18 cellular contexts compared by ENCODE assay signal in the genomic region with DNA sequence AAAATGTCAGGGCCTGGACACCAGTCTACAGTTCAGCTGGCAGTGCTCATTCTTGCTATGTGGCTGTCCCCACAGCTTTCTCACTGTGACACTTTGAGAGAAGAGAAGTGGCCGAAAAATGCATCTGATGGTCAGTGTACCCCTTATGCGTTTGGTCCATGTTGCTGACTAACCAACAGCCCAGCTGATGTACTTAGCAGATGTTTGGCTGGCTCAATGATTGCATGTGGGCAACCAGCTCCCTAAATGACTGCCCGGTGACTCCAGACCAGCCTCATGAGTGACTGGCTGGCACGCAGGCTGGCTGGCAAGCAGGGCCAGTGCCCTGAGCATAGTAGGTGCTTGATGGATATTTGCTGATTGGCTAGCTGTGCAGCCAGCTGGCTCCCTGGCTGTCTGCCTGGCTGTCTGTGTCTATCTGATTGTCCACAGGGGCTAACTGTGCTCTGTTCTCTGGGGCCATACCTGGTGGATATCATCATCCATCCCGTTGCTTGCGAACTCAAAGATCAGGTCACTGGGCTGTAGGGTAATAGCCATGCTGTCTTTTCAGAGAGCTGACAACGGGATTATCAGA. TPM values are rescaled to one million over a fixed set of nuclear protein-coding genes. Genes with fewer than 3 reads are reported as not detected.
DNase-seq lines count a peak whose midpoint lies in the region; ATAC-seq and TF ChIP-seq lines count a peak whose summit lies in the region.
"Had no signal": no experiment of that assay in that cellular context is flagged by ENCODE, and none has a peak within 500 bp of the region (broad histone marks: within the 10 kb centered on the region; RNA-seq: fewer than 3 reads in every experiment).

No MANE protein-coding gene starts in this region.

- peaks cover 0 to 29% (median 0%) of the 10 kb centered on the region in 11 experiments; a peak in 8 of 22 replicates for H3K36me3 ChIP-seq in BLaER1 treated with 17β-estradiol and CSF1 and Interleukin-3, amounts not matched to agents 10 nM and 100 nM
- H3K36me3 ChIP-seq in DND-41 (ENCODE audit: insufficient read depth, low read length) = no peaks in the 10 kb centered on the region; the same call in 1 of the 2 replicates
- H3K36me3 ChIP-seq: esophagus muscularis mucosa, right lobe of liver, thoracic aorta had no signal

- peak overlapping the region; percentile 83 for H3K27ac Mint-ChIP-seq in T-helper 17 cell
- peak overlapping the region; percentile 49 to 96 (median 91) for H3K27ac Mint-ChIP-seq in naive thymus-derived CD8-positive, alpha-beta T cell

- no peaks in the 10 kb centered on the region for H3K27me3 Mint-ChIP-seq in T-helper 17 cell
- H3K27me3 Mint-ChIP-seq in naive thymus-derived CD8-positive, alpha-beta T cell = no peaks in the 10 kb centered on the region

- no peaks in the 10 kb centered on the region for H3K9me3 Mint-ChIP-seq in naive thymus-derived CD8-positive, alpha-beta T cell

- TF ChIP-seq CTCF in DND-41 (IDR thresholded peaks at IDR 0.05; ENCODE audit: borderline replicate concordance, extremely low read depth, low read length, poor library complexity, severe bottlenecking) = no peak

- peaks cover 31% of the 10 kb centered on the region for H3K4me1 Mint-ChIP-seq in T-helper 17 cell
- H3K4me1 Mint-ChIP-seq in naive thymus-derived CD8-positive, alpha-beta T cell = peaks cover 12 to 59% (median 42%) of the 10 kb centered on the region in 4 donors

- no peak overlapping the region for H2AFZ ChIP-seq in DND-41 (ENCODE audit: low read depth, low read length)

- H3K4me3 Mint-ChIP-seq in T-helper 17 cell = no peak overlapping the region
- peak overlapping the region in 3 of 10 donors; percentile 68 to 86 (median 82) for H3K4me3 Mint-ChIP-seq in naive thymus-derived CD8-positive, alpha-beta T cell

- DNase-seq in DND-41 = no peak
- no peak for DNase-seq in T-helper 17 cell
- DNase-seq in naive thymus-derived CD8-positive, alpha-beta T cell = no peak
- DNase-seq in SK-N-DZ (ENCODE audit: low spot score) = no peak
- DNase-seq in inferior parietal cortex (ENCODE audit: extremely low spot score) = no peak
- DNase-seq: activated CD4-positive, alpha-beta T cell treated with anti-CD3 and anti-CD28 coated beads for 1 hour; NCI-H1048; NCI-H774; right lobe of liver; stimulated activated CD4-positive, alpha-beta T cell treated with anti-CD3 and anti-CD28 coated beads, Interleukin-2, amount 100 ng/mL, for 48 hours had no signal

- H3K79me2 ChIP-seq in DND-41 (ENCODE audit: insufficient read depth, low read length) = peaks cover 13% of the 10 kb centered on the region

- H3K4me2 ChIP-seq in BLaER1 treated with 17β-estradiol and CSF1 and Interleukin-3, amounts not matched to agents 10 nM and 100 nM = peak overlapping the region; percentile 80 to 95 (median 89); a peak in 18 of 22 replicates
- no peak overlapping the region for H3K4me2 ChIP-seq in DND-41 (ENCODE audit: insufficient read depth, low read length)

- no peak overlapping the region; a peak in 1 of 20 replicates for H3K4me3 ChIP-seq in BLaER1 treated with 17β-estradiol and CSF1 and Interleukin-3, amounts not matched to agents 10 nM and 100 nM
- H3K4me3 ChIP-seq in DND-41 (ENCODE audit: low read depth in 1 of 2, low read length in 2 of 2) = no peak overlapping the region
- H3K4me3 ChIP-seq: coronary artery, esophagus muscularis mucosa, right lobe of liver, thoracic aorta had no signal

- H3K4me1 ChIP-seq in BLaER1 treated with 17β-estradiol and CSF1 and Interleukin-3, amounts not matched to agents 10 nM and 100 nM = peaks cover 49 to 63% (median 58%) of the 10 kb centered on the region in 10 experiments
- H3K4me1 ChIP-seq in DND-41 (ENCODE audit: insufficient read depth, low read length) = peaks cover 33% of the 10 kb centered on the region
- H3K4me1 ChIP-seq: right lobe of liver had no signal

- no peak for ATAC-seq in DND-41 (ENCODE audit: insufficient read depth, low read depth)
- ATAC-seq in T-helper 17 cell = no peak
- ATAC-seq in naive thymus-derived CD8-positive, alpha-beta T cell = no peak
- ATAC-seq in GM19455 (IDR thresholded peaks at IDR 0.05; ENCODE audit: unreplicated experiment) = no peak
- ATAC-seq in HG02642 (IDR thresholded peaks at IDR 0.05; ENCODE audit: poor library complexity, unreplicated experiment) = no peak
- ATAC-seq: HepG2, right lobe of liver had no signal

- H3K9ac ChIP-seq in BLaER1 treated with 17β-estradiol and CSF1 and Interleukin-3, amounts not matched to agents 10 nM and 100 nM = peak overlapping the region in 6 of 11 experiments; percentile 49 to 75 (median 72); a peak in 6 of 22 replicates
- no peak overlapping the region for H3K9ac ChIP-seq in DND-41 (ENCODE audit: low read depth, low read length)

- peaks cover 36 to 87% (median 54%) of the 10 kb centered on the region in 11 experiments; a peak in 20 of 22 replicates for H4K20me1 ChIP-seq in BLaER1 treated with 17β-estradiol and CSF1 and Interleukin-3, amounts not matched to agents 10 nM and 100 nM
- no peaks in the 10 kb centered on the region for H4K20me1 ChIP-seq in DND-41 (ENCODE audit: insufficient read depth, low read length)

- H3K27me3 ChIP-seq in BLaER1 treated with 17β-estradiol and CSF1 and Interleukin-3, amounts not matched to agents 10 nM and 100 nM = peaks cover 74 to 98% (median 86%) of the 10 kb centered on the region in 11 experiments
- no peaks in the 10 kb centered on the region for H3K27me3 ChIP-seq in DND-41 (ENCODE audit: insufficient read depth, low read length, poor library complexity)
- H3K27me3 ChIP-seq: esophagus muscularis mucosa, right lobe of liver had no signal

- no peaks in the 10 kb centered on the region for H3K36me3 Mint-ChIP-seq in T-helper 17 cell (ENCODE audit: low read depth)
- peaks cover 0 to 15% (median 0%) of the 10 kb centered on the region in 3 donors for H3K36me3 Mint-ChIP-seq in naive thymus-derived CD8-positive, alpha-beta T cell

- no peaks in the 10 kb centered on the region for H3K9me3 ChIP-seq in BLaER1 treated with 17β-estradiol and CSF1 and Interleukin-3, amounts not matched to agents 10 nM and 100 nM (replicated peaks in 1 of 11)
- no peaks in the 10 kb centered on the region for H3K9me3 ChIP-seq in DND-41 (ENCODE audit: insufficient read depth, low read length, severe bottlenecking)
- H3K9me3 ChIP-seq in T-helper 17 cell (ENCODE audit: control insufficient read depth, low read length, poor library complexity, severe bottlenecking) = no peaks in the 10 kb centered on the region
- H3K9me3 ChIP-seq: esophagus muscularis mucosa, right lobe of liver, thoracic aorta had no signal

- H3K27ac ChIP-seq in BLaER1 treated with 17β-estradiol and CSF1 and Interleukin-3, amounts not matched to agents 10 nM and 100 nM = peak overlapping the region in 4 of 11 experiments; percentile 70 to 83 (median 80); a peak in 7 of 22 replicates
- peak overlapping the region; percentile 90 for H3K27ac ChIP-seq in DND-41 (ENCODE audit: low read length)
- H3K27ac ChIP-seq: C4-2B, right lobe of liver had no signal

- POLR2A ChIA-PET in naive thymus-derived CD8-positive, alpha-beta T cell (lab: Charles Lee) = interaction anchor here (1.1 to 4.1 kb wide), 5 partner anchors 11 to 119 kb away, joined by 3 to 46 read pairs (median 4); no protein-coding TSS in a partner anchor

RNA-seq across cellular contexts. Expression of a gene that starts 29.4 kb away (rescaled TPM):
- 10 to 100 TPM; 28.4 to 34.6 TPM for total RNA-seq in T-helper 17 cell
- 10 to 100 TPM; 17.9 to 18.2 TPM for total RNA-seq in naive thymus-derived CD8-positive, alpha-beta T cell
- polyA plus RNA-seq in naive thymus-derived CD8-positive, alpha-beta T cell = 10 to 100 TPM in 1 of 3 donors, 1 to 10 TPM in 2; 7.7 to 10.9 (median 9.2) TPM
- polyA plus RNA-seq in SK-N-DZ (2014; cell fraction: cytosol; rRNA removed) = 4.1 and 4.9 TPM in 2 replicates
- polyA plus RNA-seq in SK-N-DZ (2014; cell fraction: nucleus; rRNA removed) = 2.7 and 3.9 TPM in 2 replicates
